In genomic region chr9:95684516-95684915, GRCh38 we compare ENCODE assay signal across 31 cellular contexts.
"Had no signal": no experiment of that assay in that cellular context is flagged by ENCODE, and none has a peak within 500 bp of the region (broad histone marks: within the 10 kb centered on the region; RNA-seq: fewer than 3 reads in every experiment).

No MANE protein-coding gene starts in this region.

- H3K27me3 ChIP-seq: adrenal gland, ascending aorta, cardiac muscle cell had no signal

- H3K9me3 ChIP-seq: adrenal gland, ascending aorta had no signal

- DNase-seq: activated B cell treated with CpG ODN at 0.5 μM for 24 hours; activated CD4-positive, alpha-beta memory T cell treated with anti-CD3 and anti-CD28 coated beads for 36 hours; activated CD4-positive, alpha-beta T cell treated with anti-CD3 and anti-CD28 coated beads for 4 hours; activated CD4-positive, alpha-beta T cell treated with anti-CD3 and anti-CD28 coated beads, Interleukin-2, amount 10 ng/mL, durations not matched to agents 24 days and 14 days; activated CD4-positive, alpha-beta T cell treated with anti-CD3 and anti-CD28 coated beads, Interleukin-2, amount 50 U/mL, for 1 hour; activated CD4-positive, alpha-beta T cell treated with anti-CD3 and anti-CD28 coated beads, Interleukin-2, amount 50 U/mL, for 4 hours; activated CD4-positive, CD25-positive, alpha-beta regulatory T cell treated with anti-CD3 and anti-CD28 coated beads, Interleukin-2, amount 50 U/mL, for 72 hours; activated CD8-positive, alpha-beta memory T cell treated with anti-CD3 and anti-CD28 coated beads, Interleukin-2, amount 50 U/mL, for 4 hours; activated CD8-positive, alpha-beta T cell treated with anti-CD3 and anti-CD28 coated beads for 36 hours; activated effector memory CD4-positive, alpha-beta T cell treated with anti-CD3 and anti-CD28 coated beads, Interleukin-2, amount 50 U/mL, for 16 hours; activated gamma-delta T cell treated with Interleukin-2 at 50 U/mL for 16 hours; activated naive CD4-positive, alpha-beta T cell; activated naive CD4-positive, alpha-beta T cell treated with anti-CD3 and anti-CD28 coated beads for 36 hours; activated naive CD4-positive, alpha-beta T cell treated with anti-CD3 and anti-CD28 coated beads, Interleukin-2, amount 50 U/mL, for 16 hours; activated naive CD8-positive, alpha-beta T cell treated with anti-CD3 and anti-CD28 coated beads for 36 hours; activated T-cell treated with anti-CD3 and anti-CD28 coated beads for 4 hours; activated T-cell treated with anti-CD3 and anti-CD28 coated beads, Interleukin-2, amount 50 U/mL, for 1 hour; activated T-cell treated with anti-CD3 and anti-CD28 coated beads, Interleukin-2, amount 50 U/mL, for 4 hours; activated T-cell treated with anti-CD3 and anti-CD28 coated beads, Interleukin-2, amount 50 U/mL, for 72 hours; adrenal gland; amniotic stem cell; cerebellar nuclear complex; T-helper 2 cell; T-helper 9 cell had no signal

- H3K4me1 ChIP-seq: adrenal gland, ascending aorta had no signal

- H3K36me3 ChIP-seq: adrenal gland, ascending aorta, cardiac muscle cell had no signal

- H3K4me3 ChIP-seq: adrenal gland, ascending aorta, cardiac muscle cell had no signal

- FAIRE-seq: bronchial epithelial cell, TTC549 had no signal

- ATAC-seq: activated CD8-positive, alpha-beta T cell treated with anti-CD3 and anti-CD28 coated beads for 36 hours; activated naive CD4-positive, alpha-beta T cell treated with anti-CD3 and anti-CD28 coated beads, Interleukin-2, amount 50 U/mL, for 72 hours; activated T-cell treated with anti-CD3 and anti-CD28 coated beads, Interleukin-2, amount 50 U/mL, for 4 hours; activated T-cell treated with anti-CD3 and anti-CD28 coated beads, Interleukin-2, amount 50 U/mL, for 72 hours; activated T-helper 17 cell treated with anti-CD3 and anti-CD28 coated beads, Interleukin-2, amount 50 U/mL, for 72 hours had no signal

- H3K27ac ChIP-seq: adrenal gland, ascending aorta, cardiac muscle cell, VCaP had no signal
